In the genomic region with DNA sequence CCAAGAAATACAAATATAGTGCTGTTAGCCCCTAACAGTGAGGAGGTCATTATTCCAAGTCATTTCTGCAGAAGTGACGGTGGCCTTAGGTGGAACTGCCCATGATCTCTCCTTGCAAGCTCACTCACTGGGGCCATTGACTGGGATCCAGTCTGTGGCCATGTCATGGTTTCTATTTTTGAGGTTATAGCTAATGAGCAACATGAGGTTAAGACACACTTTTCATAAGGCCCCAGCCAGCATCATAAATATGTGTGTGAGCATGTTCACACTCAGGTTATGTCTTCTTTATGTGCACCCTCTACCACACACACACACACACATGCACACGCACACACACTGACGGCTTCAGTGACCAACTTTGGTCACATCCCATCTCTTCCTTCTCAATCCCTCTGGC, we compare ENCODE assay signal across 1 cellular context.
TF ChIP-seq lines count a peak whose summit lies in the region.

No MANE protein-coding gene starts in this region.

TF ChIP-seq in IMR-90, 13 proteins besides CTCF, POLR2A, EP300 and RAD21 (continued from another document):
- TF ChIP-seq, protein P1, sequence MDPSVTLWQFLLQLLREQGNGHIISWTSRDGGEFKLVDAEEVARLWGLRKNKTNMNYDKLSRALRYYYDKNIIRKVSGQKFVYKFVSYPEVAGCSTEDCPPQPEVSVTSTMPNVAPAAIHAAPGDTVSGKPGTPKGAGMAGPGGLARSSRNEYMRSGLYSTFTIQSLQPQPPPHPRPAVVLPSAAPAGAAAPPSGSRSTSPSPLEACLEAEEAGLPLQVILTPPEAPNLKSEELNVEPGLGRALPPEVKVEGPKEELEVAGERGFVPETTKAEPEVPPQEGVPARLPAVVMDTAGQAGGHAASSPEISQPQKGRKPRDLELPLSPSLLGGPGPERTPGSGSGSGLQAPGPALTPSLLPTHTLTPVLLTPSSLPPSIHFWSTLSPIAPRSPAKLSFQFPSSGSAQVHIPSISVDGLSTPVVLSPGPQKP (IDR thresholded peaks at IDR 0.05; ENCODE audit: borderline replicate concordance, low read depth, low read length) = no peak
- no peak for TF ChIP-seq RFX5 (IDR thresholded peaks at IDR 0.05; ENCODE audit: low read depth, low read length)
- TF ChIP-seq MAFK (IDR thresholded peaks at IDR 0.05; ENCODE audit: low read depth, low read length) = no peak
- TF ChIP-seq, protein P2, sequence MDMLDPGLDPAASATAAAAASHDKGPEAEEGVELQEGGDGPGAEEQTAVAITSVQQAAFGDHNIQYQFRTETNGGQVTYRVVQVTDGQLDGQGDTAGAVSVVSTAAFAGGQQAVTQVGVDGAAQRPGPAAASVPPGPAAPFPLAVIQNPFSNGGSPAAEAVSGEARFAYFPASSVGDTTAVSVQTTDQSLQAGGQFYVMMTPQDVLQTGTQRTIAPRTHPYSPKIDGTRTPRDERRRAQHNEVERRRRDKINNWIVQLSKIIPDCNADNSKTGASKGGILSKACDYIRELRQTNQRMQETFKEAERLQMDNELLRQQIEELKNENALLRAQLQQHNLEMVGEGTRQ (IDR thresholded peaks at IDR 0.05; ENCODE audit: low read depth, low read length) = no peak
- no peak for TF ChIP-seq MXI1 (IDR thresholded peaks at IDR 0.05; ENCODE audit: borderline replicate concordance, low read depth, low read length)
- no peak for TF ChIP-seq CEBPB (IDR thresholded peaks at IDR 0.05; ENCODE audit: low read depth, low read length)
- TF ChIP-seq SMC3 (IDR thresholded peaks at IDR 0.05; ENCODE audit: low read depth, low read length) = no peak
